Comparison of ENCODE assay signal across 12 cellular contexts in genomic region chr12:15152864-15153263, GRCh38.
DNase-seq lines count a peak whose midpoint lies in the region; ATAC-seq and TF ChIP-seq lines count a peak whose summit lies in the region.
"Had no signal": no experiment of that assay in that cellular context is flagged by ENCODE, and none has a peak within 500 bp of the region (broad histone marks: within the 10 kb centered on the region; RNA-seq: fewer than 3 reads in every experiment).

No MANE protein-coding gene starts in this region.

- H3K27ac Mint-ChIP-seq in osteocyte (ENCODE audit: unreplicated experiment): peak overlapping the region; percentile 98
- H3K27ac Mint-ChIP-seq in CD8-positive, alpha-beta memory T cell: no peak overlapping the region
- H3K27ac Mint-ChIP-seq in activated naive CD4-positive, alpha-beta T cell treated with anti-CD3 and anti-CD28 coated beads, Interleukin-2, amount 10 ng/mL, durations not matched to agents 7 days and 5 days: no peak overlapping the region
- H3K27ac Mint-ChIP-seq: memory B cell had no signal

- no peaks in the 10 kb centered on the region for H3K36me3 ChIP-seq in A673 (ENCODE audit: insufficient read depth, low read length, poor library complexity, severe bottlenecking)
- no peaks in the 10 kb centered on the region for H3K36me3 ChIP-seq in CD8-positive, alpha-beta memory T cell (ENCODE audit: insufficient read depth, low read length)

- no peaks in the 10 kb centered on the region for H3K27me3 ChIP-seq in A673 (replicated peaks; ENCODE audit: insufficient read depth, low read depth, low read length, poor library complexity)
- no peaks in the 10 kb centered on the region for H3K27me3 ChIP-seq in CD8-positive, alpha-beta memory T cell (ENCODE audit: insufficient read depth, low read length, poor library complexity, severe bottlenecking)

- POLR2A ChIA-PET in A673 (lab: Charles Lee; ENCODE audit: low non-redundant PET): no interaction called here
- POLR2A ChIA-PET in CD8-positive, alpha-beta memory T cell (lab: Charles Lee): no interaction called here

- H3K9me3 ChIP-seq in A673 (ENCODE audit: low read depth, low read length, poor library complexity, severe bottlenecking): no peaks in the 10 kb centered on the region
- H3K9me3 ChIP-seq in CD8-positive, alpha-beta memory T cell (ENCODE audit: low read length): no peaks in the 10 kb centered on the region

- peak overlapping the region; percentile 7 for H3K4me3 Mint-ChIP-seq in osteocyte (ENCODE audit: unreplicated experiment)
- H3K4me3 Mint-ChIP-seq in CD8-positive, alpha-beta memory T cell: no peak overlapping the region
- no peak overlapping the region for H3K4me3 Mint-ChIP-seq in activated naive CD4-positive, alpha-beta T cell treated with anti-CD3 and anti-CD28 coated beads, Interleukin-2, amount 10 ng/mL, durations not matched to agents 7 days and 5 days
- H3K4me3 Mint-ChIP-seq: memory B cell had no signal

- DNase-seq in A673 (ENCODE audit: low spot score) (peak; percentile 22), RKO (ENCODE audit: low spot score) (peak; percentile 47), fibroblast of peridontal ligament (ENCODE audit: extremely low read depth) (peak; percentile 17), osteocyte (ENCODE audit: extremely low spot score, unreplicated experiment) (no peak), DMS 273 treated with DMSO at 0.1 percent for 48 hours (lab: John Stamatoyannopoulos, UW) (no peak)
- DNase-seq in CD8-positive, alpha-beta memory T cell: no peak
- no peak for DNase-seq in activated naive CD4-positive, alpha-beta T cell treated with anti-CD3 and anti-CD28 coated beads, Interleukin-2, amount 10 ng/mL, durations not matched to agents 7 days and 5 days
- DNase-seq: activated effector memory CD4-positive, alpha-beta T cell treated with Interleukin-2 at 50 U/mL for 16 hours; NCI-H2081; stimulated activated CD4-positive, alpha-beta T cell treated with anti-CD3 and anti-CD28 coated beads, Interleukin-2, amount 100 ng/mL, for 24 hours had no signal

- TF ChIP-seq CTCF in A673 (conservative IDR thresholded peaks at IDR 0.05; ENCODE audit: low read depth, low read length): no peak
- TF ChIP-seq CTCF in osteocyte (IDR thresholded peaks at IDR 0.05): no peak

- no peak overlapping the region for H3K27ac ChIP-seq in A673 (ENCODE audit: low read depth, low read length, poor library complexity, severe bottlenecking)
- no peak overlapping the region for H3K27ac ChIP-seq in CD8-positive, alpha-beta memory T cell (ENCODE audit: low read depth, low read length)

- H3K36me3 Mint-ChIP-seq in osteocyte (ENCODE audit: unreplicated experiment): peaks cover 5% of the 10 kb centered on the region
- H3K36me3 Mint-ChIP-seq in CD8-positive, alpha-beta memory T cell: no peaks in the 10 kb centered on the region
- H3K36me3 Mint-ChIP-seq in activated naive CD4-positive, alpha-beta T cell treated with anti-CD3 and anti-CD28 coated beads, Interleukin-2, amount 10 ng/mL, durations not matched to agents 7 days and 5 days: no peaks in the 10 kb centered on the region
- H3K36me3 Mint-ChIP-seq: memory B cell had no signal

- BruUV-seq in A673 (replicated peaks; lab: Mats Ljungman, UMichigan): no TSS peak

- CTCF ChIA-PET in A673 (lab: Charles Lee): interaction anchor here (1.2 kb wide), 1 partner anchor 68 kb away, joined by 6 read pairs; the partner anchor contains the start of gene RERG
- CTCF ChIA-PET in CD8-positive, alpha-beta memory T cell (lab: Charles Lee): no interaction called here
- CTCF ChIA-PET in activated naive CD4-positive, alpha-beta T cell treated with anti-CD3 and anti-CD28 coated beads, Interleukin-2, amount 10 ng/mL, durations not matched to agents 7 days and 5 days (lab: Charles Lee): interaction anchor here (1.3 to 1.6 kb wide), 4 partner anchors 8 to 124 kb away, joined by 3 to 5 read pairs (median 4); partner anchors contain the start of gene RERG

- H3K4me1 Mint-ChIP-seq in osteocyte (ENCODE audit: unreplicated experiment): peaks cover 77% of the 10 kb centered on the region
- no peaks in the 10 kb centered on the region for H3K4me1 Mint-ChIP-seq in CD8-positive, alpha-beta memory T cell
- H3K4me1 Mint-ChIP-seq in activated naive CD4-positive, alpha-beta T cell treated with anti-CD3 and anti-CD28 coated beads, Interleukin-2, amount 10 ng/mL, durations not matched to agents 7 days and 5 days: no peaks in the 10 kb centered on the region
- H3K4me1 Mint-ChIP-seq: memory B cell had no signal

- intact Hi-C loops in A673 (cut with micrococcal nuclease; ENCODE audit: unreplicated experiment): loop anchor here (10.0 kb wide), 1 partner anchor 308 kb away; the partner anchor contains the start of gene ART4

- H3K4me1 ChIP-seq in A673 (ENCODE audit: insufficient read depth, low read length, poor library complexity, severe bottlenecking): peaks cover 15% of the 10 kb centered on the region
- H3K4me1 ChIP-seq in CD8-positive, alpha-beta memory T cell (ENCODE audit: insufficient read depth, low read length): no peaks in the 10 kb centered on the region

- no peak overlapping the region for H3K4me3 ChIP-seq in A673 (ENCODE audit: low read depth, low read length, poor library complexity, severe bottlenecking)
- no peak overlapping the region for H3K4me3 ChIP-seq in CD8-positive, alpha-beta memory T cell (ENCODE audit: low read length)

- H3K9me3 Mint-ChIP-seq in osteocyte (ENCODE audit: unreplicated experiment): no peaks in the 10 kb centered on the region
- H3K9me3 Mint-ChIP-seq in CD8-positive, alpha-beta memory T cell: no peaks in the 10 kb centered on the region
- H3K9me3 Mint-ChIP-seq in activated naive CD4-positive, alpha-beta T cell treated with anti-CD3 and anti-CD28 coated beads, Interleukin-2, amount 10 ng/mL, durations not matched to agents 7 days and 5 days: no peaks in the 10 kb centered on the region
- H3K9me3 Mint-ChIP-seq: memory B cell had no signal

- no peak for ATAC-seq in GM21619 (IDR thresholded peaks at IDR 0.05; ENCODE audit: unreplicated experiment)

- H3K27me3 Mint-ChIP-seq in osteocyte (ENCODE audit: unreplicated experiment): no peaks in the 10 kb centered on the region
- peaks cover 0 to 24% of the 10 kb centered on the region in 2 donors for H3K27me3 Mint-ChIP-seq in CD8-positive, alpha-beta memory T cell
- peaks cover 6% of the 10 kb centered on the region for H3K27me3 Mint-ChIP-seq in activated naive CD4-positive, alpha-beta T cell treated with anti-CD3 and anti-CD28 coated beads, Interleukin-2, amount 10 ng/mL, durations not matched to agents 7 days and 5 days

Comparison
In these comparisons a context has a peak if more than half of its experiments do, and no peak if none do; other contexts are left out.
1. DNase-seq: peak in A673 (single experiment), RKO (single experiment) and fibroblast of peridontal ligament (single experiment); none in osteocyte (single experiment), CD8-positive, alpha-beta memory T cell (0 of 5), DMS 273 treated with DMSO at 0.1 percent for 48 hours (single experiment) and activated naive CD4-positive, alpha-beta T cell treated with anti-CD3 and anti-CD28 coated beads, Interleukin-2, amount 10 ng/mL, durations not matched to agents 7 days and 5 days (single experiment).